In the genomic region with DNA sequence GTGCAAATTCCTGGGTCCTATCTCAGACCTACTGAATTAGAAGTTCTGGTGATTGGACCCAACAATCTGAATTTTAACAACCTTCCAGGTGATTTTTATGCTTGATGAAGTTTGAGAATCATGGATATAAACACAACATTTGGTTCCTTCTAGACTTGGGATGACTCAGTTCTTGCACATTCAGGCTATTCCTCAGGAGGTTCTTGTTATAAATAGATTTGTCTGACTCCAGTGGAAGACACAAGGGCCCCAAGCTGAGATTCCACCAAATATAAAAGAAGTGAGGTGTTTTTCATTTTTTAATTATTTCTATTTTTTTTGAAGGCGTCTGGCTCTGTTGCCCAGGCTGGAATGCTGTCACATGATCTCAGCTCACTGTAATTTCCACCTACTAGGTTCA, we compare ENCODE assay signal across 1 cellular context.
TF ChIP-seq lines count a peak whose summit lies in the region.

No MANE protein-coding gene starts in this region.

TF ChIP-seq in GM23338, 12 proteins besides CTCF, POLR2A, EP300 and RAD21 (continued from another document):
- TF ChIP-seq, protein P1, sequence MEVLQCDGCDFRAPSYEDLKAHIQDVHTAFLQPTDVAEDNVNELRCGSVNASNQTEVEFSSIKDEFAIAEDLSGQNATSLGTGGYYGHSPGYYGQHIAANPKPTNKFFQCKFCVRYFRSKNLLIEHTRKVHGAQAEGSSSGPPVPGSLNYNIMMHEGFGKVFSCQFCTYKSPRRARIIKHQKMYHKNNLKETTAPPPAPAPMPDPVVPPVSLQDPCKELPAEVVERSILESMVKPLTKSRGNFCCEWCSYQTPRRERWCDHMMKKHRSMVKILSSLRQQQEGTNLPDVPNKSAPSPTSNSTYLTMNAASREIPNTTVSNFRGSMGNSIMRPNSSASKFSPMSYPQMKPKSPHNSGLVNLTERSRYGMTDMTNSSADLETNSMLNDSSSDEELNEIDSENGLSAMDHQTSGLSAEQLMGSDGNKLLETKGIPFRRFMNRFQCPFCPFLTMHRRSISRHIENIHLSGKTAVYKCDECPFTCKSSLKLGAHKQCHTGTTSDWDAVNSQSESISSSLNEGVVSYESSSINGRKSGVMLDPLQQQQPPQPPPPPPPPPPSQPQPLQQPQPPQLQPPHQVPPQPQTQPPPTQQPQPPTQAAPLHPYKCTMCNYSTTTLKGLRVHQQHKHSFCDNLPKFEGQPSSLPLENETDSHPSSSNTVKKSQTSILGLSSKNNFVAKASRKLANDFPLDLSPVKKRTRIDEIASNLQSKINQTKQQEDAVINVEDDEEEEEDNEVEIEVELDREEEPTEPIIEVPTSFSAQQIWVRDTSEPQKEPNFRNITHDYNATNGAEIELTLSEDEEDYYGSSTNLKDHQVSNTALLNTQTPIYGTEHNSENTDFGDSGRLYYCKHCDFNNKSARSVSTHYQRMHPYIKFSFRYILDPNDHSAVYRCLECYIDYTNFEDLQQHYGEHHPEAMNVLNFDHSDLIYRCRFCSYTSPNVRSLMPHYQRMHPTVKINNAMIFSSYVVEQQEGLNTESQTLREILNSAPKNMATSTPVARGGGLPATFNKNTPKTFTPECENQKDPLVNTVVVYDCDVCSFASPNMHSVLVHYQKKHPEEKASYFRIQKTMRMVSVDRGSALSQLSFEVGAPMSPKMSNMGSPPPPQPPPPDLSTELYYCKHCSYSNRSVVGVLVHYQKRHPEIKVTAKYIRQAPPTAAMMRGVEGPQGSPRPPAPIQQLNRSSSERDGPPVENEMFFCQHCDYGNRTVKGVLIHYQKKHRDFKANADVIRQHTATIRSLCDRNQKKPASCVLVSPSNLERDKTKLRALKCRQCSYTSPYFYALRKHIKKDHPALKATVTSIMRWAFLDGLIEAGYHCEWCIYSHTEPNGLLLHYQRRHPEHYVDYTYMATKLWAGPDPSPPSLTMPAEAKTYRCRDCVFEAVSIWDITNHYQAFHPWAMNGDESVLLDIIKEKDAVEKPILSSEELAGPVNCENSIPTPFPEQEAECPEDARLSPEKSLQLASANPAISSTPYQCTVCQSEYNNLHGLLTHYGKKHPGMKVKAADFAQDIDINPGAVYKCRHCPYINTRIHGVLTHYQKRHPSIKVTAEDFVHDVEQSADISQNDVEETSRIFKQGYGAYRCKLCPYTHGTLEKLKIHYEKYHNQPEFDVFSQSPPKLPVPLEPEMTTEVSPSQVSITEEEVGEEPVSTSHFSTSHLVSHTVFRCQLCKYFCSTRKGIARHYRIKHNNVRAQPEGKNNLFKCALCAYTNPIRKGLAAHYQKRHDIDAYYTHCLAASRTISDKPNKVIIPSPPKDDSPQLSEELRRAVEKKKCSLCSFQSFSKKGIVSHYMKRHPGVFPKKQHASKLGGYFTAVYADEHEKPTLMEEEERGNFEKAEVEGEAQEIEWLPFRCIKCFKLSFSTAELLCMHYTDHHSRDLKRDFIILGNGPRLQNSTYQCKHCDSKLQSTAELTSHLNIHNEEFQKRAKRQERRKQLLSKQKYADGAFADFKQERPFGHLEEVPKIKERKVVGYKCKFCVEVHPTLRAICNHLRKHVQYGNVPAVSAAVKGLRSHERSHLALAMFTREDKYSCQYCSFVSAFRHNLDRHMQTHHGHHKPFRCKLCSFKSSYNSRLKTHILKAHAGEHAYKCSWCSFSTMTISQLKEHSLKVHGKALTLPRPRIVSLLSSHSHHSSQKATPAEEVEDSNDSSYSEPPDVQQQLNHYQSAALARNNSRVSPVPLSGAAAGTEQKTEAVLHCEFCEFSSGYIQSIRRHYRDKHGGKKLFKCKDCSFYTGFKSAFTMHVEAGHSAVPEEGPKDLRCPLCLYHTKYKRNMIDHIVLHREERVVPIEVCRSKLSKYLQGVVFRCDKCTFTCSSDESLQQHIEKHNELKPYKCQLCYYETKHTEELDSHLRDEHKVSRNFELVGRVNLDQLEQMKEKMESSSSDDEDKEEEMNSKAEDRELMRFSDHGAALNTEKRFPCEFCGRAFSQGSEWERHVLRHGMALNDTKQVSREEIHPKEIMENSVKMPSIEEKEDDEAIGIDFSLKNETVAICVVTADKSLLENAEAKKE (CRISPR knock-in tag; IDR thresholded peaks at IDR 0.05) = no peak
- TF ChIP-seq NANOG (IDR thresholded peaks at IDR 0.05; ENCODE audit: borderline replicate concordance) (no peak), ZNF114 (CRISPR knock-in tag; IDR thresholded peaks at IDR 0.05) (no peak), ZNF331 (CRISPR knock-in tag; IDR thresholded peaks at IDR 0.05; ENCODE audit: low read depth) (no peak)
- TF ChIP-seq, protein P2, sequence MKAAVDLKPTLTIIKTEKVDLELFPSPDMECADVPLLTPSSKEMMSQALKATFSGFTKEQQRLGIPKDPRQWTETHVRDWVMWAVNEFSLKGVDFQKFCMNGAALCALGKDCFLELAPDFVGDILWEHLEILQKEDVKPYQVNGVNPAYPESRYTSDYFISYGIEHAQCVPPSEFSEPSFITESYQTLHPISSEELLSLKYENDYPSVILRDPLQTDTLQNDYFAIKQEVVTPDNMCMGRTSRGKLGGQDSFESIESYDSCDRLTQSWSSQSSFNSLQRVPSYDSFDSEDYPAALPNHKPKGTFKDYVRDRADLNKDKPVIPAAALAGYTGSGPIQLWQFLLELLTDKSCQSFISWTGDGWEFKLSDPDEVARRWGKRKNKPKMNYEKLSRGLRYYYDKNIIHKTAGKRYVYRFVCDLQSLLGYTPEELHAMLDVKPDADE (IDR thresholded peaks at IDR 0.05) = no peak
- TF ChIP-seq, protein P3, sequence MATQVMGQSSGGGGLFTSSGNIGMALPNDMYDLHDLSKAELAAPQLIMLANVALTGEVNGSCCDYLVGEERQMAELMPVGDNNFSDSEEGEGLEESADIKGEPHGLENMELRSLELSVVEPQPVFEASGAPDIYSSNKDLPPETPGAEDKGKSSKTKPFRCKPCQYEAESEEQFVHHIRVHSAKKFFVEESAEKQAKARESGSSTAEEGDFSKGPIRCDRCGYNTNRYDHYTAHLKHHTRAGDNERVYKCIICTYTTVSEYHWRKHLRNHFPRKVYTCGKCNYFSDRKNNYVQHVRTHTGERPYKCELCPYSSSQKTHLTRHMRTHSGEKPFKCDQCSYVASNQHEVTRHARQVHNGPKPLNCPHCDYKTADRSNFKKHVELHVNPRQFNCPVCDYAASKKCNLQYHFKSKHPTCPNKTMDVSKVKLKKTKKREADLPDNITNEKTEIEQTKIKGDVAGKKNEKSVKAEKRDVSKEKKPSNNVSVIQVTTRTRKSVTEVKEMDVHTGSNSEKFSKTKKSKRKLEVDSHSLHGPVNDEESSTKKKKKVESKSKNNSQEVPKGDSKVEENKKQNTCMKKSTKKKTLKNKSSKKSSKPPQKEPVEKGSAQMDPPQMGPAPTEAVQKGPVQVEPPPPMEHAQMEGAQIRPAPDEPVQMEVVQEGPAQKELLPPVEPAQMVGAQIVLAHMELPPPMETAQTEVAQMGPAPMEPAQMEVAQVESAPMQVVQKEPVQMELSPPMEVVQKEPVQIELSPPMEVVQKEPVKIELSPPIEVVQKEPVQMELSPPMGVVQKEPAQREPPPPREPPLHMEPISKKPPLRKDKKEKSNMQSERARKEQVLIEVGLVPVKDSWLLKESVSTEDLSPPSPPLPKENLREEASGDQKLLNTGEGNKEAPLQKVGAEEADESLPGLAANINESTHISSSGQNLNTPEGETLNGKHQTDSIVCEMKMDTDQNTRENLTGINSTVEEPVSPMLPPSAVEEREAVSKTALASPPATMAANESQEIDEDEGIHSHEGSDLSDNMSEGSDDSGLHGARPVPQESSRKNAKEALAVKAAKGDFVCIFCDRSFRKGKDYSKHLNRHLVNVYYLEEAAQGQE (IDR thresholded peaks at IDR 0.05; ENCODE audit: unreplicated experiment) = no peak
